In the genomic region with DNA sequence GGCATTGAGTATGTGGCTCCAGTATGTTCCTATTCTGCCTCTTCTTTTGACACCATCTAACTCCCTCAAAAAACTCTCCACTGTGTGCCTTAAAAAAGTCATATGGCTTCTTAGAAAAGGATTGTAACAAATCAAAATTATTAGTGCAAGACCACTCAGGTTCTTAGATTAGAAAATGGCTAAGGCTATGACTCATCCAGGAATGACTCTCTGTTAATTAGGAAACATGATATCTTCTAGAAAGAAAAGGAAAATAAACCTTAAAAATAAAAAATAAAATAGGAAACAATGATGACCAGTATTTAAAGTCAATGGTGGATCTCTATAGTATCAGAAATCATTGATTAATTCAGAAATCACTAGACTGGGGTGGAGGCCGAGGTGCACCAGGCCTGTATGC, we compare ENCODE assay signal across 1 cellular context.
TF ChIP-seq lines count a peak whose summit lies in the region.

No MANE protein-coding gene starts in this region.

TF ChIP-seq in SK-N-SH, 30 proteins besides CTCF, POLR2A, EP300 and RAD21 (continued from another document):
- TF ChIP-seq SIN3A (IDR thresholded peaks at IDR 0.05; ENCODE audit: borderline replicate concordance, low read depth, low read length) (no peak), ZBTB33 (IDR thresholded peaks at IDR 0.05; ENCODE audit: borderline replicate concordance, low read depth) (no peak)
